ENCODE assay signal across 1 cellular context in genomic region chr21:32278518-32279376, GRCh38.
A peak's percentile ranks its signal among the peaks of the same experiment; 100 is the strongest.
TF ChIP-seq lines count a peak whose summit lies in the region.

MIS18A (minus strand) TSS chr21:32279049; CDS start chr21:32279014, 35 bp downstream.

TF ChIP-seq in GM12878, 131 proteins besides CTCF, POLR2A, EP300 and RAD21 (continued from another document and continues in another):
- TF ChIP-seq, protein P1, sequence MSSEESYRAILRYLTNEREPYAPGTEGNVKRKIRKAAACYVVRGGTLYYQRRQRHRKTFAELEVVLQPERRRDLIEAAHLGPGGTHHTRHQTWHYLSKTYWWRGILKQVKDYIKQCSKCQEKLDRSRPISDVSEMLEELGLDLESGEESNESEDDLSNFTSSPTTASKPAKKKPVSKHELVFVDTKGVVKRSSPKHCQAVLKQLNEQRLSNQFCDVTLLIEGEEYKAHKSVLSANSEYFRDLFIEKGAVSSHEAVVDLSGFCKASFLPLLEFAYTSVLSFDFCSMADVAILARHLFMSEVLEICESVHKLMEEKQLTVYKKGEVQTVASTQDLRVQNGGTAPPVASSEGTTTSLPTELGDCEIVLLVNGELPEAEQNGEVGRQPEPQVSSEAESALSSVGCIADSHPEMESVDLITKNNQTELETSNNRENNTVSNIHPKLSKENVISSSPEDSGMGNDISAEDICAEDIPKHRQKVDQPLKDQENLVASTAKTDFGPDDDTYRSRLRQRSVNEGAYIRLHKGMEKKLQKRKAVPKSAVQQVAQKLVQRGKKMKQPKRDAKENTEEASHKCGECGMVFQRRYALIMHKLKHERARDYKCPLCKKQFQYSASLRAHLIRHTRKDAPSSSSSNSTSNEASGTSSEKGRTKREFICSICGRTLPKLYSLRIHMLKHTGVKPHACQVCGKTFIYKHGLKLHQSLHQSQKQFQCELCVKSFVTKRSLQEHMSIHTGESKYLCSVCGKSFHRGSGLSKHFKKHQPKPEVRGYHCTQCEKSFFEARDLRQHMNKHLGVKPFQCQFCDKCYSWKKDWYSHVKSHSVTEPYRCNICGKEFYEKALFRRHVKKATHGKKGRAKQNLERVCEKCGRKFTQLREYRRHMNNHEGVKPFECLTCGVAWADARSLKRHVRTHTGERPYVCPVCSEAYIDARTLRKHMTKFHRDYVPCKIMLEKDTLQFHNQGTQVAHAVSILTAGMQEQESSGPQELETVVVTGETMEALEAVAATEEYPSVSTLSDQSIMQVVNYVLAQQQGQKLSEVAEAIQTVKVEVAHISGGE (CRISPR knock-in tag; IDR thresholded peaks at IDR 0.05), result no peak
- TF ChIP-seq FOS (IDR thresholded peaks at IDR 0.05; ENCODE audit: borderline replicate concordance, extremely low read depth, insufficient read length) (no peak), JUNB (IDR thresholded peaks at IDR 0.05) (no peak), IRF3 (IDR thresholded peaks at IDR 0.05) (no peak), ZBTB40 (IDR thresholded peaks at IDR 0.05; ENCODE audit: borderline replicate concordance) (no peak), CBX3 (IDR thresholded peaks at IDR 0.05; ENCODE audit: borderline replicate concordance, low read depth) (no peak), ELK1 (IDR thresholded peaks at IDR 0.05; ENCODE audit: low read depth, low read length) (no peak), EED (IDR thresholded peaks at IDR 0.05; ENCODE audit: low read depth) (no peak), NFYA (IDR thresholded peaks at IDR 0.05; ENCODE audit: borderline replicate concordance, low read depth, low read length) (no peak), IRF4 (IDR thresholded peaks at IDR 0.05; ENCODE audit: low read depth, low read length) (no peak), YBX1 (IDR thresholded peaks at IDR 0.05) (no peak), MYB (IDR thresholded peaks at IDR 0.05; ENCODE audit: borderline replicate concordance, low read depth, low read length) (no peak), CBX5 (IDR thresholded peaks at IDR 0.05; ENCODE audit: low read depth) (no peak), SKIL (IDR thresholded peaks at IDR 0.05; ENCODE audit: low read depth, poor library complexity, severe bottlenecking) (peak; percentile 61), RFX5 (IDR thresholded peaks at IDR 0.05; ENCODE audit: low read depth, low read length) (no peak), EZH2 (IDR thresholded peaks at IDR 0.05; ENCODE audit: borderline replicate concordance, control insufficient read depth, low read depth, low read length) (no peak), WRNIP1 (IDR thresholded peaks at IDR 0.05; ENCODE audit: borderline replicate concordance, low read depth, low read length) (no peak; the same call in 1 of the 2 replicates), TCF12 (IDR thresholded peaks at IDR 0.05; ENCODE audit: low read depth, low read length) (no peak), NR2C2 (IDR thresholded peaks at IDR 0.05; ENCODE audit: borderline replicate concordance, control insufficient read depth, insufficient read length, low read depth) (no peak), BHLHE40 (IDR thresholded peaks at IDR 0.05; ENCODE audit: borderline replicate concordance in 1 of 2, low read depth in 2 of 2, low read length in 1 of 2) (peak; percentile 29 to 74; a peak in 2 of 4 replicates), KLF5 (IDR thresholded peaks at IDR 0.05; ENCODE audit: partially characterized antibody) (no peak), KAT2A (conservative IDR thresholded peaks at IDR 0.05; ENCODE audit: control insufficient read depth, low read depth, low read length) (no peak)
- TF ChIP-seq, protein P2, sequence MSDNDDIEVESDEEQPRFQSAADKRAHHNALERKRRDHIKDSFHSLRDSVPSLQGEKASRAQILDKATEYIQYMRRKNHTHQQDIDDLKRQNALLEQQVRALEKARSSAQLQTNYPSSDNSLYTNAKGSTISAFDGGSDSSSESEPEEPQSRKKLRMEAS (IDR thresholded peaks at IDR 0.05; ENCODE audit: low read depth, low read length), result peak; percentile 61
- TF ChIP-seq, protein P3, sequence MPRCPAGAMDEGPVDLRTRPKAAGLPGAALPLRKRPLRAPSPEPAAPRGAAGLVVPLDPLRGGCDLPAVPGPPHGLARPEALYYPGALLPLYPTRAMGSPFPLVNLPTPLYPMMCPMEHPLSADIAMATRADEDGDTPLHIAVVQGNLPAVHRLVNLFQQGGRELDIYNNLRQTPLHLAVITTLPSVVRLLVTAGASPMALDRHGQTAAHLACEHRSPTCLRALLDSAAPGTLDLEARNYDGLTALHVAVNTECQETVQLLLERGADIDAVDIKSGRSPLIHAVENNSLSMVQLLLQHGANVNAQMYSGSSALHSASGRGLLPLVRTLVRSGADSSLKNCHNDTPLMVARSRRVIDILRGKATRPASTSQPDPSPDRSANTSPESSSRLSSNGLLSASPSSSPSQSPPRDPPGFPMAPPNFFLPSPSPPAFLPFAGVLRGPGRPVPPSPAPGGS (IDR thresholded peaks at IDR 0.05; ENCODE audit: borderline replicate concordance, insufficient read depth, low read depth, low read length, poor library complexity, severe bottlenecking), result no peak
- TF ChIP-seq, protein P4, sequence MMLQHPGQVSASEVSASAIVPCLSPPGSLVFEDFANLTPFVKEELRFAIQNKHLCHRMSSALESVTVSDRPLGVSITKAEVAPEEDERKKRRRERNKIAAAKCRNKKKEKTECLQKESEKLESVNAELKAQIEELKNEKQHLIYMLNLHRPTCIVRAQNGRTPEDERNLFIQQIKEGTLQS (IDR thresholded peaks at IDR 0.05; ENCODE audit: borderline replicate concordance, extremely low read depth, low read depth, low read length), result peak; percentile 53; the same call in 1 of the 2 replicates
- TF ChIP-seq, protein P5, sequence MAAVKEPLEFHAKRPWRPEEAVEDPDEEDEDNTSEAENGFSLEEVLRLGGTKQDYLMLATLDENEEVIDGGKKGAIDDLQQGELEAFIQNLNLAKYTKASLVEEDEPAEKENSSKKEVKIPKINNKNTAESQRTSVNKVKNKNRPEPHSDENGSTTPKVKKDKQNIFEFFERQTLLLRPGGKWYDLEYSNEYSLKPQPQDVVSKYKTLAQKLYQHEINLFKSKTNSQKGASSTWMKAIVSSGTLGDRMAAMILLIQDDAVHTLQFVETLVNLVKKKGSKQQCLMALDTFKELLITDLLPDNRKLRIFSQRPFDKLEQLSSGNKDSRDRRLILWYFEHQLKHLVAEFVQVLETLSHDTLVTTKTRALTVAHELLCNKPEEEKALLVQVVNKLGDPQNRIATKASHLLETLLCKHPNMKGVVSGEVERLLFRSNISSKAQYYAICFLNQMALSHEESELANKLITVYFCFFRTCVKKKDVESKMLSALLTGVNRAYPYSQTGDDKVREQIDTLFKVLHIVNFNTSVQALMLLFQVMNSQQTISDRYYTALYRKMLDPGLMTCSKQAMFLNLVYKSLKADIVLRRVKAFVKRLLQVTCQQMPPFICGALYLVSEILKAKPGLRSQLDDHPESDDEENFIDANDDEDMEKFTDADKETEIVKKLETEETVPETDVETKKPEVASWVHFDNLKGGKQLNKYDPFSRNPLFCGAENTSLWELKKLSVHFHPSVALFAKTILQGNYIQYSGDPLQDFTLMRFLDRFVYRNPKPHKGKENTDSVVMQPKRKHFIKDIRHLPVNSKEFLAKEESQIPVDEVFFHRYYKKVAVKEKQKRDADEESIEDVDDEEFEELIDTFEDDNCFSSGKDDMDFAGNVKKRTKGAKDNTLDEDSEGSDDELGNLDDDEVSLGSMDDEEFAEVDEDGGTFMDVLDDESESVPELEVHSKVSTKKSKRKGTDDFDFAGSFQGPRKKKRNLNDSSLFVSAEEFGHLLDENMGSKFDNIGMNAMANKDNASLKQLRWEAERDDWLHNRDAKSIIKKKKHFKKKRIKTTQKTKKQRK (IDR thresholded peaks at IDR 0.05; ENCODE audit: low read depth, low read length), result 0 out of 2 replicates have a peak, but pooled peaks have one; percentile 41
- TF ChIP-seq, protein P6, sequence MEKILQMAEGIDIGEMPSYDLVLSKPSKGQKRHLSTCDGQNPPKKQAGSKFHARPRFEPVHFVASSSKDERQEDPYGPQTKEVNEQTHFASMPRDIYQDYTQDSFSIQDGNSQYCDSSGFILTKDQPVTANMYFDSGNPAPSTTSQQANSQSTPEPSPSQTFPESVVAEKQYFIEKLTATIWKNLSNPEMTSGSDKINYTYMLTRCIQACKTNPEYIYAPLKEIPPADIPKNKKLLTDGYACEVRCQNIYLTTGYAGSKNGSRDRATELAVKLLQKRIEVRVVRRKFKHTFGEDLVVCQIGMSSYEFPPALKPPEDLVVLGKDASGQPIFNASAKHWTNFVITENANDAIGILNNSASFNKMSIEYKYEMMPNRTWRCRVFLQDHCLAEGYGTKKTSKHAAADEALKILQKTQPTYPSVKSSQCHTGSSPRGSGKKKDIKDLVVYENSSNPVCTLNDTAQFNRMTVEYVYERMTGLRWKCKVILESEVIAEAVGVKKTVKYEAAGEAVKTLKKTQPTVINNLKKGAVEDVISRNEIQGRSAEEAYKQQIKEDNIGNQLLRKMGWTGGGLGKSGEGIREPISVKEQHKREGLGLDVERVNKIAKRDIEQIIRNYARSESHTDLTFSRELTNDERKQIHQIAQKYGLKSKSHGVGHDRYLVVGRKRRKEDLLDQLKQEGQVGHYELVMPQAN (conservative IDR thresholded peaks at IDR 0.05), result peak; percentile 100
- TF ChIP-seq, protein P7, sequence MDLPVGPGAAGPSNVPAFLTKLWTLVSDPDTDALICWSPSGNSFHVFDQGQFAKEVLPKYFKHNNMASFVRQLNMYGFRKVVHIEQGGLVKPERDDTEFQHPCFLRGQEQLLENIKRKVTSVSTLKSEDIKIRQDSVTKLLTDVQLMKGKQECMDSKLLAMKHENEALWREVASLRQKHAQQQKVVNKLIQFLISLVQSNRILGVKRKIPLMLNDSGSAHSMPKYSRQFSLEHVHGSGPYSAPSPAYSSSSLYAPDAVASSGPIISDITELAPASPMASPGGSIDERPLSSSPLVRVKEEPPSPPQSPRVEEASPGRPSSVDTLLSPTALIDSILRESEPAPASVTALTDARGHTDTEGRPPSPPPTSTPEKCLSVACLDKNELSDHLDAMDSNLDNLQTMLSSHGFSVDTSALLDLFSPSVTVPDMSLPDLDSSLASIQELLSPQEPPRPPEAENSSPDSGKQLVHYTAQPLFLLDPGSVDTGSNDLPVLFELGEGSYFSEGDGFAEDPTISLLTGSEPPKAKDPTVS (IDR thresholded peaks at IDR 0.05; ENCODE audit: low read depth, low read length), result no peak
